Comparison of ENCODE assay signal across 18 cellular contexts in genomic region chr3:119794401-119794800, GRCh38. TPM values are rescaled to one million over a fixed set of nuclear protein-coding genes. Genes with fewer than 3 reads are reported as not detected.
"Had no signal": no experiment of that assay in that cellular context is flagged by ENCODE, and none has a peak within 500 bp of the region (broad histone marks: within the 10 kb centered on the region; RNA-seq: fewer than 3 reads in every experiment).

No MANE protein-coding gene starts in this region.

- H3K9me3 ChIP-seq: lower lobe of right lung, neutrophil, suprapubic skin, thyroid gland, upper lobe of right lung, vagina had no signal

- H3K27ac ChIP-seq: coronary artery, lower lobe of right lung, neutrophil, suprapubic skin, thyroid gland, upper lobe of right lung, vagina had no signal

- H3K4me1 ChIP-seq: lower lobe of right lung, suprapubic skin, thyroid gland, upper lobe of right lung, vagina had no signal

- H3K4me2 ChIP-seq: smooth muscle cell had no signal

- H3K36me3 ChIP-seq: lower lobe of right lung, neutrophil, suprapubic skin, thyroid gland, upper lobe of right lung, vagina had no signal

- FAIRE-seq: islet of Langerhans had no signal

- H3K27me3 ChIP-seq: neutrophil, suprapubic skin, thyroid gland, upper lobe of right lung, vagina had no signal

- H3K4me3 ChIP-seq: coronary artery, lower lobe of right lung, smooth muscle cell, suprapubic skin, thyroid gland, upper lobe of right lung, vagina had no signal

- DNase-seq: effector CD4-positive, alpha-beta T cell; hypothalamus; lower lobe of right lung; midbrain; naive thymus-derived CD8-positive, alpha-beta T cell; posterior cingulate gyrus; stimulated activated CD4-positive, alpha-beta T cell treated with anti-CD3 and anti-CD28 coated beads, Interleukin-2, amount 100 ng/mL, for 48 hours; stimulated activated naive CD8-positive, alpha-beta T cell treated with anti-CD3 and anti-CD28 coated beads, Interleukin-15, Interleukin-2, amounts not matched to agents 100 U/mL and 50 U/mL, for 24 hours; thyroid gland; upper lobe of right lung had no signal

RNA-seq across cellular contexts. Expression of gene NR1I2, which starts 12.5 kb away (rescaled TPM):
- total RNA-seq: endothelial cell of umbilical vein, pulmonary artery endothelial cell, smooth muscle cell, suprapubic skin, upper lobe of right lung, vagina had no signal
- polyA plus RNA-seq: smooth muscle cell had no signal
